1 cellular context compared by ENCODE assay signal in genomic region chr11:74639533-74639932, GRCh38.
TF ChIP-seq lines count a peak whose summit lies in the region.

No MANE protein-coding gene starts in this region.

TF ChIP-seq in K562, 482 proteins besides CTCF, POLR2A, EP300 and RAD21 (continued from another document):
- TF ChIP-seq ZMIZ1 (IDR thresholded peaks at IDR 0.05; ENCODE audit: low read depth in 2 of 2, low read length in 2 of 2), result no peak
- 0 out of 2 replicates have a peak, but pooled peaks have one; percentile 30 for TF ChIP-seq JUND (IDR thresholded peaks at IDR 0.05; ENCODE audit: borderline replicate concordance, low read depth, low read length)
- TF ChIP-seq JUND (tag; IDR thresholded peaks at IDR 0.05; ENCODE audit: borderline replicate concordance, low read depth, low read length), result 0 out of 3 replicates have a peak, but pooled peaks have one; percentile 24
- TF ChIP-seq PTBP1 (IDR thresholded peaks at IDR 0.05; ENCODE audit: low read depth, low read length), result no peak
- no peak for TF ChIP-seq ATF1 (CRISPR knock-in tag; IDR thresholded peaks at IDR 0.05)
- TF ChIP-seq ATF1 (tag; IDR thresholded peaks at IDR 0.05), result peak; percentile 68
- no peak for TF ChIP-seq ZNF124 (CRISPR knock-in tag; IDR thresholded peaks at IDR 0.05)
- TF ChIP-seq ZNF197 (CRISPR knock-in tag; IDR thresholded peaks at IDR 0.05; ENCODE audit: low read depth), result no peak
- TF ChIP-seq ARID1B (IDR thresholded peaks at IDR 0.05), result peak; percentile 54; the same call in 1 of the 2 replicates
